Comparison of ENCODE assay signal across 8 cellular contexts in the genomic region with DNA sequence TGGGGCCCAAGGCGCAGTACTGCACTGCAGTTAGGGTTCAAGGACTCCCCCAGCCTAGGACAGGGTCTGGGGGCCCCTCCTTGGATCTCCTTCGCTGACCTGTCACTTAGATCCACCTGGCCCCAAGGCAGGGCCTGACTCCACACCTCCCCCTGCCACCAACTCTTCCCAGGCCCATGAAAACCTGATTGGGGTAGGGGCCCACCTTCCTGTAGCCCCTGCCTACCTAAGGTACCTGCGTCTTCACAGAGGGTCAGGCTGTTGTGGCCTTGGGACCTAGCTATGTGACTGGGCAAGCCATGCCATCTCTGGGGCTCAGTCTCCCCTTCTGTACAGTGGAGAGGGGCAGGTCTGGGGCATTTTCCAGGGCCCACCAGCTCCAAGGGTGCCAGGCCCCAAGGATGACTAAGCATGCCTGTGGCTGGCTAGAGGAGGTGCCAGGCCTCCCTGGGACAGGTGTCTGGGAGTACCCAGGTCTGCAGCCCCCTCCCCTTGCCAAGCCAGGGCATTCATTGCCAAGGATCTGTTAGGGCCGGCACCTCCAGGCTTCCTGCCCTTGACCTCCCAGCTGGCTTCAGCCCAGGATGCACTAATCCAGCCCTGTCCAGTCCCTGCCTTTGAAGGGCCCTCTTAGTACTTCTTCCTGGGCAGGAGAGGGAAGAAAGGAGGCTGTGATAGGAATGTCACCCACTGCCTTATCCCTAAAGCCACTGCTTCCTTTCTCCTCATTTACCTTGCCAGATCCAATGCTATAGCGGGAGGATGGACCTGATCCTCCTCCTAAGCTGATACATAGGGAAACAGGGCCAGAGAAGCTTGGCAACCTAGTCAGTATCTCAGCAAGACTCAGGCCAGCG. TPM values are rescaled to one million over a fixed set of nuclear protein-coding genes. Genes with fewer than 3 reads are reported as not detected.
DNase-seq lines count a peak whose midpoint lies in the region; ATAC-seq, FAIRE-seq and TF ChIP-seq lines count a peak whose summit lies in the region.

No MANE protein-coding gene starts in this region.

- no peaks in the 10 kb centered on the region for H3K9me3 ChIP-seq in SK-N-MC (ENCODE audit: low read depth, low read length)
- no peaks in the 10 kb centered on the region for H3K9me3 ChIP-seq in sigmoid colon

- no peak for TF ChIP-seq POLR2A in sigmoid colon (IDR thresholded peaks at IDR 0.05)

- H3K9ac ChIP-seq in SK-N-MC (ENCODE audit: insufficient read length), result peak overlapping the region; percentile 80

- intact Hi-C loops in sigmoid colon (cut with DNase I), result loop anchor here (5.0 kb wide), 1 partner anchor 87 kb away; a partner anchor contains a TSS

- TF ChIP-seq CTCF in fibroblast of pulmonary artery (IDR thresholded peaks at IDR 0.05; ENCODE audit: low read length, missing control alignments), result no peak
- TF ChIP-seq CTCF in sigmoid colon (IDR thresholded peaks at IDR 0.05), result no peak

- WGBS in sigmoid colon, 2 donors, result 79 to 81% methylated on average over 6 of the region's 6 CpGs

- H3K4me3 ChIP-seq in SK-N-MC, result peak overlapping the region; percentile 87
- H3K4me3 ChIP-seq in fibroblast of pulmonary artery (replicated peaks; ENCODE audit: low read depth, low read length), result peak overlapping the region; percentile 66
- H3K4me3 ChIP-seq in sigmoid colon, result peak overlapping the region in 3 of 4 donors; percentile 58 to 93 (median 85)

- H3K27ac ChIP-seq in SK-N-MC (no peak overlapping the region), sigmoid colon (peak overlapping the region in 2 of 4 donors; percentile 59 to 74)

- H3K36me3 ChIP-seq in SK-N-MC (ENCODE audit: insufficient read depth, low read length), result peaks cover 7% of the 10 kb centered on the region; the same call in 1 of the 2 replicates
- no peaks in the 10 kb centered on the region for H3K36me3 ChIP-seq in sigmoid colon

- ATAC-seq in HG03139 (IDR thresholded peaks at IDR 0.05; ENCODE audit: unreplicated experiment), result no peak

- H3K4me1 ChIP-seq in sigmoid colon, result peaks cover 0 to 19% (median 15%) of the 10 kb centered on the region in 4 donors

- no peak for DNase-seq in GM19239 (ENCODE audit: insufficient read length, low spot score)
- DNase-seq in SK-N-MC (ENCODE audit: low read depth, low spot score), result no peak
- DNase-seq in fibroblast of pulmonary artery (ENCODE audit: low read depth), result no peak
- DNase-seq in sigmoid colon, result no peak
- no peak for DNase-seq in foreskin melanocyte
- DNase-seq in GM19238 (ENCODE audit: insufficient read length, low spot score), result no peak
- DNase-seq in DMS 273 (lab: John Stamatoyannopoulos, UW; ENCODE audit: unreplicated experiment), result no peak

- no peak for TF ChIP-seq EP300 in sigmoid colon (IDR thresholded peaks at IDR 0.05)

- no peaks in the 10 kb centered on the region for H3K27me3 ChIP-seq in sigmoid colon

- FAIRE-seq in GM19239 (lab: Jason Lieb, UNC), result peak; percentile 21

RNA-seq across cellular contexts. Expression of a gene that starts 1.3 kb away (rescaled TPM):
- 10 to 100 TPM in 1 of 4 donors, 1 to 10 TPM in 3; 4.6 to 15.0 (median 6.5) TPM for total RNA-seq in sigmoid colon
- polyA plus RNA-seq in sigmoid colon, result 10 to 100 TPM in 1 of 3 donors, 1 to 10 TPM in 2; 9.6 to 16.3 (median 9.7) TPM

RNA-seq across cellular contexts. Expression of a gene that starts 57.0 kb away (rescaled TPM):
- 100 to 1,000 TPM in 1 of 4 donors, 10 to 100 TPM in 3; 13.3 to 174 (median 36.4) TPM for total RNA-seq in sigmoid colon
- 10 to 100 TPM in 1 of 3 donors, 1 to 10 TPM in 2; 2.5 to 41.2 (median 6.6) TPM for polyA plus RNA-seq in sigmoid colon
